8 cellular contexts compared by ENCODE assay signal in genomic region chr2:16043627-16044026, GRCh38.
"Had no signal": no experiment of that assay in that cellular context is flagged by ENCODE, and none has a peak within 500 bp of the region (broad histone marks: within the 10 kb centered on the region; RNA-seq: fewer than 3 reads in every experiment).

No MANE protein-coding gene starts in this region.

- ATAC-seq: GM23338, HCT116 had no signal

- DNase-seq: GM23248, GOT3, H7, H9, HCEC 1CT, HFFc6 had no signal
